ENCODE assay signal across 8 cellular contexts in genomic region chr7:155380221-155380861, GRCh38.
A peak's percentile ranks its signal among the peaks of the same experiment; 100 is the strongest.
DNase-seq lines count a peak whose midpoint lies in the region; ATAC-seq and TF ChIP-seq lines count a peak whose summit lies in the region.

No MANE protein-coding gene starts in this region.

- H3K36me3 Mint-ChIP-seq in activated T-helper 17 cell treated with anti-CD3 and anti-CD28 coated beads, Interleukin-2, amount 50 U/mL, for 72 hours (ENCODE audit: low read depth) = peaks cover 7% of the 10 kb centered on the region

- H3K79me2 ChIP-seq in DOHH2 (ENCODE audit: control insufficient read depth, low read length) = no peaks in the 10 kb centered on the region

- no peak overlapping the region for H3K4me3 Mint-ChIP-seq in activated T-helper 17 cell treated with anti-CD3 and anti-CD28 coated beads, Interleukin-2, amount 50 U/mL, for 72 hours

- H3K9me2 ChIP-seq in DOHH2 (replicated peaks; ENCODE audit: control insufficient read depth, low read length) = no peaks in the 10 kb centered on the region

- DNase-seq in Kasumi-1 (lab: John Stamatoyannopoulos, UW) (peak; percentile 73 to 84), RPMI7951 (ENCODE audit: low read depth) (peak; percentile 61), foreskin fibroblast (peak; percentile 50 to 79), ovary (peak; percentile 28 to 69 (median 42)), tibial nerve (ENCODE audit: low spot score in 2 of 2) (peak; percentile 41 to 49)

- intact Hi-C loops in ovary (cut with DNase I) = no loop called here

- TF ChIP-seq CTCF in DOHH2 (IDR thresholded peaks at IDR 0.05; ENCODE audit: low read depth, low read length, poor library complexity, severe bottlenecking) = peak; percentile 82
- peak; percentile 62 for TF ChIP-seq CTCF in foreskin fibroblast (IDR thresholded peaks at IDR 0.05; ENCODE audit: low read depth, low read length)
- TF ChIP-seq CTCF in ovary (IDR thresholded peaks at IDR 0.05) = no peak
- TF ChIP-seq CTCF in tibial nerve (IDR thresholded peaks at IDR 0.05) = peak; percentile 48 to 75 (median 49)

- H3K4me2 ChIP-seq in DOHH2 (ENCODE audit: low read length) = no peak overlapping the region

- H3K36me3 ChIP-seq in DOHH2 (ENCODE audit: control insufficient read depth, low read length) (no peaks in the 10 kb centered on the region), ovary (no peaks in the 10 kb centered on the region), tibial nerve (no peaks in the 10 kb centered on the region)

- WGBS in ovary, 3 donors = 2 to 4% (median 2%) methylated on average over 18 of the region's 18 CpGs
- WGBS in tibial nerve, 2 donors = 4 to 6% methylated on average over 18 of the region's 18 CpGs

- no peaks in the 10 kb centered on the region for H3K9me3 Mint-ChIP-seq in activated T-helper 17 cell treated with anti-CD3 and anti-CD28 coated beads, Interleukin-2, amount 50 U/mL, for 72 hours

- H3F3A ChIP-seq in DOHH2 (ENCODE audit: control insufficient read depth, insufficient read depth) = no peaks in the 10 kb centered on the region; the same call in 1 of the 2 replicates

- H3K4me3 ChIP-seq in DOHH2 (ENCODE audit: low read length) = no peak overlapping the region
- H3K4me3 ChIP-seq in foreskin fibroblast (ENCODE audit: low read depth in 1 of 2, low read length in 2 of 2) = no peak overlapping the region
- no peak overlapping the region for H3K4me3 ChIP-seq in ovary
- H3K4me3 ChIP-seq in tibial nerve = no peak overlapping the region

- H3K27ac ChIP-seq in DOHH2 (ENCODE audit: low read depth, low read length) (no peak overlapping the region), ovary (no peak overlapping the region), tibial nerve (no peak overlapping the region)

- TF ChIP-seq POLR2A in ovary (IDR thresholded peaks at IDR 0.05) = no peak
- TF ChIP-seq POLR2A in tibial nerve (IDR thresholded peaks at IDR 0.05) = no peak

- peaks cover 11% of the 10 kb centered on the region for H3K4me1 Mint-ChIP-seq in activated T-helper 17 cell treated with anti-CD3 and anti-CD28 coated beads, Interleukin-2, amount 50 U/mL, for 72 hours

- H3K4me1 ChIP-seq in DOHH2 (ENCODE audit: control insufficient read depth, low read length) (peaks cover 1% of the 10 kb centered on the region), ovary (ENCODE audit: insufficient read depth) (peaks cover 7% of the 10 kb centered on the region), tibial nerve (peaks cover 0 to 48% (median 20%) of the 10 kb centered on the region in 4 donors)

- H3K9me3 ChIP-seq in DOHH2 (ENCODE audit: control insufficient read depth, insufficient read depth, low read length) (no peaks in the 10 kb centered on the region), ovary (no peaks in the 10 kb centered on the region), tibial nerve (no peaks in the 10 kb centered on the region)

- no peak for TF ChIP-seq EP300 in ovary (IDR thresholded peaks at IDR 0.05)
- TF ChIP-seq EP300 in tibial nerve (IDR thresholded peaks at IDR 0.05) = no peak

- no peak overlapping the region for H3K27ac Mint-ChIP-seq in activated T-helper 17 cell treated with anti-CD3 and anti-CD28 coated beads, Interleukin-2, amount 50 U/mL, for 72 hours

- no peaks in the 10 kb centered on the region for H4K20me1 ChIP-seq in DOHH2 (ENCODE audit: control insufficient read depth, insufficient read depth, low read depth, low read length)

- H3K27me3 ChIP-seq in DOHH2 (ENCODE audit: control insufficient read depth, low read length) (peaks cover 63% of the 10 kb centered on the region), ovary (peaks cover 5% of the 10 kb centered on the region), tibial nerve (peaks cover 3 to 100% of the 10 kb centered on the region in 2 donors)

- peaks cover 73% of the 10 kb centered on the region for H3K27me3 Mint-ChIP-seq in activated T-helper 17 cell treated with anti-CD3 and anti-CD28 coated beads, Interleukin-2, amount 50 U/mL, for 72 hours

- peak; percentile 73 for ATAC-seq in GM21737 (IDR thresholded peaks at IDR 0.05; ENCODE audit: unreplicated experiment)
- ATAC-seq in activated T-helper 17 cell treated with anti-CD3 and anti-CD28 coated beads, Interleukin-2, amount 50 U/mL, for 72 hours (replicated peaks) = peak; percentile 87

Comparison
In these comparisons a context has a peak if more than half of its experiments do, and no peak if none do; other contexts are left out.
1. CTCF ChIP-seq: peak in DOHH2 (single experiment), foreskin fibroblast (single experiment) and tibial nerve (5 of 5); none in ovary (0 of 3).
2. Peak in every context shown above with its lines, with median percentiles within 50 percentile points of each other: DNase-seq.